17 cellular contexts compared by ENCODE assay signal in genomic region chr11:93922830-93923229, GRCh38.
DNase-seq lines count a peak whose midpoint lies in the region; ATAC-seq and TF ChIP-seq lines count a peak whose summit lies in the region.
"Had no signal": no experiment of that assay in that cellular context is flagged by ENCODE, and none has a peak within 500 bp of the region (broad histone marks: within the 10 kb centered on the region; RNA-seq: fewer than 3 reads in every experiment).

No MANE protein-coding gene starts in this region.

- peaks cover 10% of the 10 kb centered on the region for H3K9me3 Mint-ChIP-seq in MCF 10A (ENCODE audit: unreplicated experiment)

- intact Hi-C loops in mammary epithelial cell (cut with micrococcal nuclease): loop anchor here (5.0 to 10.0 kb wide), 2 partner anchors 99 to 492 kb away; partner anchors contain the start of gene HEPHL1
- intact Hi-C loops in MCF 10A (cut with micrococcal nuclease): loop anchor here (5.0 kb wide), 1 partner anchor 204 kb away; the partner anchor contains the start of gene PANX1

- H3K27me3 ChIP-seq in mammary epithelial cell (ENCODE audit: insufficient read depth, low read length): no peaks in the 10 kb centered on the region

- in situ Hi-C loops in mammary epithelial cell (cut with MboI; ENCODE audit: low sequenced_read_pairs in 2 of 2): loop anchor here in 1 of 2 donors (10.0 kb wide), 1 partner anchor 252 kb away; no protein-coding TSS in a partner anchor

- no peaks in the 10 kb centered on the region for H4K20me1 ChIP-seq in mammary epithelial cell (ENCODE audit: insufficient read depth, low read length)

- H3K4me3 ChIP-seq in mammary epithelial cell (replicated peaks in 1 of 3; ENCODE audit: insufficient read depth in 1 of 3, low read depth in 2 of 3, low read length in 3 of 3): no peak overlapping the region
- no peak overlapping the region for H3K4me3 ChIP-seq in epithelial cell of proximal tubule (ENCODE audit: low read depth, low read length)

- no peaks in the 10 kb centered on the region for H3K36me3 Mint-ChIP-seq in MCF 10A (ENCODE audit: insufficient read depth, unreplicated experiment)

- DNase-seq in mammary epithelial cell: no peak
- DNase-seq in MCF 10A (ENCODE audit: unreplicated experiment): no peak
- peak; percentile 87 for DNase-seq in epithelial cell of proximal tubule (ENCODE audit: low read depth)
- peak; percentile 72 for DNase-seq in kidney tubule cell (ENCODE audit: low spot score)
- DNase-seq in midbrain (lab: John Stamatoyannopoulos, UW): no peak
- DNase-seq in activated CD4-positive, alpha-beta T cell treated with anti-CD3 and anti-CD28 coated beads, Interleukin-2, amount 50 U/mL, for 4 hours: no peak
- DNase-seq: 8988T; ACHN; C1 segment of cervical spinal cord; Calu3; CD4-positive, alpha-beta T cell; DMS 273 treated with DMSO at 0.1 percent for 48 hours; HCEC 1CT; HFFc6; IMR-90 had no signal

- peak overlapping the region; percentile 14 for H2AFZ ChIP-seq in mammary epithelial cell (ENCODE audit: low read depth, low read length)

- H3K36me3 ChIP-seq in mammary epithelial cell (ENCODE audit: insufficient read depth, low read length): no peaks in the 10 kb centered on the region

- 95% methylated on average over 3 of the region's 4 CpGs for WGBS in mammary epithelial cell (ENCODE audit: low coverage, missing lambda C conversion rate)

- H3K27ac Mint-ChIP-seq in MCF 10A (ENCODE audit: low read depth, unreplicated experiment): no peak overlapping the region
- H3K27ac Mint-ChIP-seq: B cell; CD4-positive, alpha-beta T cell; HFFc6 had no signal

- TF ChIP-seq CTCF in mammary epithelial cell (conservative IDR thresholded peaks at IDR 0.05 in 1 of 2, IDR thresholded peaks at IDR 0.05 in 1 of 2; ENCODE audit: extremely low read depth in 1 of 2, insufficient read depth in 1 of 2, low read depth in 1 of 2, low read length in 2 of 2): no peak
- no peak for TF ChIP-seq CTCF in MCF 10A (IDR thresholded peaks at IDR 0.05; ENCODE audit: unreplicated experiment)
- no peak for TF ChIP-seq CTCF in epithelial cell of proximal tubule (conservative IDR thresholded peaks at IDR 0.05; ENCODE audit: low read depth, low read length)

- H3K79me2 ChIP-seq in mammary epithelial cell (ENCODE audit: insufficient read depth, low read length): no peaks in the 10 kb centered on the region

- CTCF ChIA-PET in mammary epithelial cell (lab: Charles Lee; ENCODE audit: low non-redundant PET) (interaction anchor here (0.5 to 1.5 kb wide), 2 partner anchors 27 to 184 kb away, joined by 5 to 8 read pairs; no protein-coding TSS in a partner anchor), MCF 10A (lab: Yijun Ruan, JAX) (interaction anchor here (0.6 to 6.0 kb wide), 20 partner anchors 8 to 582 kb away, joined by 3 to 44 read pairs (median 9); partner anchors contain the start of gene PANX1)

- no peak for ATAC-seq in HG02759 (IDR thresholded peaks at IDR 0.05; ENCODE audit: unreplicated experiment)

- H3K4me1 ChIP-seq in mammary epithelial cell (ENCODE audit: insufficient read depth, low read length): peaks cover 7% of the 10 kb centered on the region

- no peaks in the 10 kb centered on the region for H3K27me3 Mint-ChIP-seq in MCF 10A (ENCODE audit: insufficient read depth, unreplicated experiment)

- no peak overlapping the region for H3K9ac ChIP-seq in mammary epithelial cell (ENCODE audit: insufficient read depth, low read length)

- H3K4me3 Mint-ChIP-seq in MCF 10A (ENCODE audit: unreplicated experiment): no peak overlapping the region
- H3K4me3 Mint-ChIP-seq: B cell; CD4-positive, alpha-beta T cell; HFFc6 had no signal

- no peak overlapping the region for H3K4me2 ChIP-seq in mammary epithelial cell (ENCODE audit: insufficient read depth, low read depth, low read length)

- H3K27ac ChIP-seq in mammary epithelial cell (ENCODE audit: insufficient read depth, low read depth, low read length): no peak overlapping the region

- H3K9me3 ChIP-seq in mammary epithelial cell (replicated peaks; ENCODE audit: insufficient read depth, low read length): no peaks in the 10 kb centered on the region

- BruUV-seq in mammary epithelial cell (replicated peaks; lab: Mats Ljungman, UMichigan): no TSS peak
- BruUV-seq in MCF 10A (replicated peaks; lab: Mats Ljungman, UMichigan): no TSS peak

- dilution Hi-C loops in mammary epithelial cell (cut with HindIII; ENCODE audit: low sequenced_read_pairs): no loop called here

- POLR2A ChIA-PET in MCF 10A (lab: Yijun Ruan, JAX): interaction anchor here (0.6 to 1.5 kb wide), 2 partner anchors 206 to 1038 kb away, joined by 3 to 5 read pairs; partner anchors contain the start of gene PANX1

- H3K4me1 Mint-ChIP-seq in MCF 10A (ENCODE audit: insufficient read depth, unreplicated experiment): no peaks in the 10 kb centered on the region
- H3K4me1 Mint-ChIP-seq: B cell had no signal

Comparison
In these comparisons a context has a peak if more than half of its experiments do, and no peak if none do; other contexts are left out.
1. DNase-seq: peak in epithelial cell of proximal tubule (single experiment) and kidney tubule cell (single experiment); none in mammary epithelial cell (single experiment), MCF 10A (single experiment), midbrain (single experiment) and activated CD4-positive, alpha-beta T cell treated with anti-CD3 and anti-CD28 coated beads, Interleukin-2, amount 50 U/mL, for 4 hours (0 of 2).